Comparison of ENCODE assay signal across 1 cellular context in the genomic region with DNA sequence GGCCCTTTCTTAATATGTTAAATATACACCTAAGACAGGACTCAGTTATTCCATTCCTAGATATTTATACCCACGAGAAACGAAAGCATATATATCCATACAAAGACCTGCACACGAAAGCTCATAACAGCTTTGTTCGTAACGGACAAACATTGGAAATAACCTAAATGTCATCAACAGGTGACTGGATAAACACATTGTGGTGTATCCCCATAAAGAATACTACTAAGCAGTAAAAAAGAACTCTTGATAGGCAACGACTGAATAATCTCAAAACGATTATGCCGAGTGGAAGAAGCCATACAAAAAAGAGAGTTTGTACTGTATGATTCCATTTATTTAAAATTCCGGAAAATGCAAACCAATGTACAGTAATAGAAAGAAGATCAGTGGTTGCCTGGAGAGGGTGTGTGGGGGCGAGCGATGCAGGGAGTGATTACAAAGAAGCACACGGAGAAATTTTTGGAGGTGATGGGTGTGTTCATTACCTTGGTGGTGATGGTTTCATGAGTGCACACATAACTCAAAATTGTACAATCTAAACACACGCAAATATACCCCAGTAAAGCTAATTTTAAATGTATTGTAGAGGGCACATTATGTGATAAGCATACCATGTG.
TF ChIP-seq lines count a peak whose summit lies in the region.

No MANE protein-coding gene starts in this region.

TF ChIP-seq in GM23338, 12 proteins besides CTCF, POLR2A, EP300 and RAD21 (continued from another document):
- TF ChIP-seq, protein P1, sequence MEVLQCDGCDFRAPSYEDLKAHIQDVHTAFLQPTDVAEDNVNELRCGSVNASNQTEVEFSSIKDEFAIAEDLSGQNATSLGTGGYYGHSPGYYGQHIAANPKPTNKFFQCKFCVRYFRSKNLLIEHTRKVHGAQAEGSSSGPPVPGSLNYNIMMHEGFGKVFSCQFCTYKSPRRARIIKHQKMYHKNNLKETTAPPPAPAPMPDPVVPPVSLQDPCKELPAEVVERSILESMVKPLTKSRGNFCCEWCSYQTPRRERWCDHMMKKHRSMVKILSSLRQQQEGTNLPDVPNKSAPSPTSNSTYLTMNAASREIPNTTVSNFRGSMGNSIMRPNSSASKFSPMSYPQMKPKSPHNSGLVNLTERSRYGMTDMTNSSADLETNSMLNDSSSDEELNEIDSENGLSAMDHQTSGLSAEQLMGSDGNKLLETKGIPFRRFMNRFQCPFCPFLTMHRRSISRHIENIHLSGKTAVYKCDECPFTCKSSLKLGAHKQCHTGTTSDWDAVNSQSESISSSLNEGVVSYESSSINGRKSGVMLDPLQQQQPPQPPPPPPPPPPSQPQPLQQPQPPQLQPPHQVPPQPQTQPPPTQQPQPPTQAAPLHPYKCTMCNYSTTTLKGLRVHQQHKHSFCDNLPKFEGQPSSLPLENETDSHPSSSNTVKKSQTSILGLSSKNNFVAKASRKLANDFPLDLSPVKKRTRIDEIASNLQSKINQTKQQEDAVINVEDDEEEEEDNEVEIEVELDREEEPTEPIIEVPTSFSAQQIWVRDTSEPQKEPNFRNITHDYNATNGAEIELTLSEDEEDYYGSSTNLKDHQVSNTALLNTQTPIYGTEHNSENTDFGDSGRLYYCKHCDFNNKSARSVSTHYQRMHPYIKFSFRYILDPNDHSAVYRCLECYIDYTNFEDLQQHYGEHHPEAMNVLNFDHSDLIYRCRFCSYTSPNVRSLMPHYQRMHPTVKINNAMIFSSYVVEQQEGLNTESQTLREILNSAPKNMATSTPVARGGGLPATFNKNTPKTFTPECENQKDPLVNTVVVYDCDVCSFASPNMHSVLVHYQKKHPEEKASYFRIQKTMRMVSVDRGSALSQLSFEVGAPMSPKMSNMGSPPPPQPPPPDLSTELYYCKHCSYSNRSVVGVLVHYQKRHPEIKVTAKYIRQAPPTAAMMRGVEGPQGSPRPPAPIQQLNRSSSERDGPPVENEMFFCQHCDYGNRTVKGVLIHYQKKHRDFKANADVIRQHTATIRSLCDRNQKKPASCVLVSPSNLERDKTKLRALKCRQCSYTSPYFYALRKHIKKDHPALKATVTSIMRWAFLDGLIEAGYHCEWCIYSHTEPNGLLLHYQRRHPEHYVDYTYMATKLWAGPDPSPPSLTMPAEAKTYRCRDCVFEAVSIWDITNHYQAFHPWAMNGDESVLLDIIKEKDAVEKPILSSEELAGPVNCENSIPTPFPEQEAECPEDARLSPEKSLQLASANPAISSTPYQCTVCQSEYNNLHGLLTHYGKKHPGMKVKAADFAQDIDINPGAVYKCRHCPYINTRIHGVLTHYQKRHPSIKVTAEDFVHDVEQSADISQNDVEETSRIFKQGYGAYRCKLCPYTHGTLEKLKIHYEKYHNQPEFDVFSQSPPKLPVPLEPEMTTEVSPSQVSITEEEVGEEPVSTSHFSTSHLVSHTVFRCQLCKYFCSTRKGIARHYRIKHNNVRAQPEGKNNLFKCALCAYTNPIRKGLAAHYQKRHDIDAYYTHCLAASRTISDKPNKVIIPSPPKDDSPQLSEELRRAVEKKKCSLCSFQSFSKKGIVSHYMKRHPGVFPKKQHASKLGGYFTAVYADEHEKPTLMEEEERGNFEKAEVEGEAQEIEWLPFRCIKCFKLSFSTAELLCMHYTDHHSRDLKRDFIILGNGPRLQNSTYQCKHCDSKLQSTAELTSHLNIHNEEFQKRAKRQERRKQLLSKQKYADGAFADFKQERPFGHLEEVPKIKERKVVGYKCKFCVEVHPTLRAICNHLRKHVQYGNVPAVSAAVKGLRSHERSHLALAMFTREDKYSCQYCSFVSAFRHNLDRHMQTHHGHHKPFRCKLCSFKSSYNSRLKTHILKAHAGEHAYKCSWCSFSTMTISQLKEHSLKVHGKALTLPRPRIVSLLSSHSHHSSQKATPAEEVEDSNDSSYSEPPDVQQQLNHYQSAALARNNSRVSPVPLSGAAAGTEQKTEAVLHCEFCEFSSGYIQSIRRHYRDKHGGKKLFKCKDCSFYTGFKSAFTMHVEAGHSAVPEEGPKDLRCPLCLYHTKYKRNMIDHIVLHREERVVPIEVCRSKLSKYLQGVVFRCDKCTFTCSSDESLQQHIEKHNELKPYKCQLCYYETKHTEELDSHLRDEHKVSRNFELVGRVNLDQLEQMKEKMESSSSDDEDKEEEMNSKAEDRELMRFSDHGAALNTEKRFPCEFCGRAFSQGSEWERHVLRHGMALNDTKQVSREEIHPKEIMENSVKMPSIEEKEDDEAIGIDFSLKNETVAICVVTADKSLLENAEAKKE (CRISPR knock-in tag; IDR thresholded peaks at IDR 0.05) = no peak
- TF ChIP-seq STAT1 (IDR thresholded peaks at IDR 0.05; ENCODE audit: unreplicated experiment) (no peak), CREB1 (CRISPR knock-in tag; IDR thresholded peaks at IDR 0.05; ENCODE audit: low read depth) (no peak)
